Comparison of ENCODE assay signal across 25 cellular contexts in the genomic region with DNA sequence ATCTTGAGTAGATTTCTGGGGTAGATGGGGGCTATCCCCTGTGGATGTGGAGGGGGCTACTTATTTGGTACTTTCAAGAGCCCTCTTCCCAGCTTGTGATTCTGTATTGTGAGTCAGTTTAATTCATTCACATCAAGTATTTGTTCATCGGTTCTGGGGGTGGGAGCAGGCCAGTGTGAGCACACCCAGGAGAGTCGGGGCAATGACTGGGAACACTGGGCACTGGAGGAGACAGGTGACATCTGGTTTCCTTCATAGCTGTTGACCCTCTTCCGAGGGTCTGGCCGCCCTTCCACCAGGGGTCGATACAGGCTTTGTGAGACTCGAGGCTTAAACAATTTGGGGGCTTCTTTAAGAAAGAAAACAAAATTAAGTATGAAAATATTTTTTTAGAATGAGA. TPM values are rescaled to one million over a fixed set of nuclear protein-coding genes. Genes with fewer than 3 reads are reported as not detected.
"Had no signal": no experiment of that assay in that cellular context is flagged by ENCODE, and none has a peak within 500 bp of the region (broad histone marks: within the 10 kb centered on the region; RNA-seq: fewer than 3 reads in every experiment).

No MANE protein-coding gene starts in this region.

- ATAC-seq: body of pancreas; effector memory CD8-positive, alpha-beta T cell; gastrocnemius medialis; left lung; naive thymus-derived CD4-positive, alpha-beta T cell; right cardiac atrium had no signal

- FAIRE-seq: colon had no signal

- H3K4me1 ChIP-seq: gastrocnemius medialis, left lung, parathyroid adenoma had no signal

- H3K27ac ChIP-seq: body of pancreas, esophagus muscularis mucosa, gastrocnemius medialis, left lung, neutrophil, parathyroid adenoma, thyroid gland, VCaP had no signal

- H3K9me3 Mint-ChIP-seq: effector memory CD8-positive, alpha-beta T cell; stimulated activated naive CD8-positive, alpha-beta T cell treated with anti-CD3 and anti-CD28 coated beads, Interleukin-15, Interleukin-2, amounts not matched to agents 100 ng/mL and 50 ng/mL, for 24 hours had no signal

- H3K9ac ChIP-seq: parathyroid adenoma had no signal

- H3K27ac Mint-ChIP-seq: stimulated activated naive CD8-positive, alpha-beta T cell treated with anti-CD3 and anti-CD28 coated beads, Interleukin-15, Interleukin-2, amounts not matched to agents 100 ng/mL and 50 ng/mL, for 24 hours had no signal

- H3K79me2 ChIP-seq: parathyroid adenoma had no signal

- H3K4me3 ChIP-seq: body of pancreas, dorsolateral prefrontal cortex, esophagus muscularis mucosa, gastrocnemius medialis, left lung, thyroid gland had no signal

- H3K4me3 Mint-ChIP-seq: effector memory CD8-positive, alpha-beta T cell; naive thymus-derived CD4-positive, alpha-beta T cell; stimulated activated naive CD8-positive, alpha-beta T cell treated with anti-CD3 and anti-CD28 coated beads, Interleukin-15, Interleukin-2, amounts not matched to agents 100 ng/mL and 50 ng/mL, for 24 hours had no signal

- H3K36me3 ChIP-seq: esophagus muscularis mucosa, gastrocnemius medialis, left lung, neutrophil, thyroid gland had no signal

- DNase-seq: activated CD4-positive, alpha-beta T cell treated with anti-CD3 and anti-CD28 coated beads for 1 hour; activated CD4-positive, alpha-beta T cell treated with anti-CD3 and anti-CD28 coated beads, Interleukin-2, amount 50 U/mL, for 1 hour; activated naive CD4-positive, alpha-beta T cell treated with anti-CD3 and anti-CD28 coated beads, Interleukin-2, amount 50 U/mL, for 16 hours; activated T-cell treated with anti-CD3 and anti-CD28 coated beads, Interleukin-2, amount 50 U/mL, for 48 hours; anterior cingulate cortex; body of pancreas; effector memory CD8-positive, alpha-beta T cell; gastrocnemius medialis; hippocampal formation; kidney glomerular epithelial cell; left lung; naive thymus-derived CD4-positive, alpha-beta T cell; right cardiac atrium; stimulated activated CD4-positive, alpha-beta T cell treated with anti-CD3 and anti-CD28 coated beads, Interleukin-12 subunit alpha, Interleukin-12 subunit beta, amount 100 ng/mL, for 4 hours; stimulated activated CD4-positive, alpha-beta T cell treated with anti-CD3 and anti-CD28 coated beads, Interleukin-4, amount 100 ng/mL, for 4 hours; substantia nigra had no signal

- H3K9me3 ChIP-seq: body of pancreas, esophagus muscularis mucosa, gastrocnemius medialis, left lung, neutrophil, thyroid gland had no signal

- H3K27me3 Mint-ChIP-seq: effector memory CD8-positive, alpha-beta T cell; naive thymus-derived CD4-positive, alpha-beta T cell; stimulated activated naive CD8-positive, alpha-beta T cell treated with anti-CD3 and anti-CD28 coated beads, Interleukin-15, Interleukin-2, amounts not matched to agents 100 ng/mL and 50 ng/mL, for 24 hours had no signal

- H2AFZ ChIP-seq: parathyroid adenoma had no signal

- H3K27me3 ChIP-seq: body of pancreas, dorsolateral prefrontal cortex, esophagus muscularis mucosa, gastrocnemius medialis, left lung, neutrophil, thyroid gland had no signal

RNA-seq across cellular contexts. Expression of a gene that starts 2.5 kb away (rescaled TPM):
- total RNA-seq: pulmonary artery endothelial cell had no signal
